1 cellular context compared by ENCODE assay signal in the genomic region with DNA sequence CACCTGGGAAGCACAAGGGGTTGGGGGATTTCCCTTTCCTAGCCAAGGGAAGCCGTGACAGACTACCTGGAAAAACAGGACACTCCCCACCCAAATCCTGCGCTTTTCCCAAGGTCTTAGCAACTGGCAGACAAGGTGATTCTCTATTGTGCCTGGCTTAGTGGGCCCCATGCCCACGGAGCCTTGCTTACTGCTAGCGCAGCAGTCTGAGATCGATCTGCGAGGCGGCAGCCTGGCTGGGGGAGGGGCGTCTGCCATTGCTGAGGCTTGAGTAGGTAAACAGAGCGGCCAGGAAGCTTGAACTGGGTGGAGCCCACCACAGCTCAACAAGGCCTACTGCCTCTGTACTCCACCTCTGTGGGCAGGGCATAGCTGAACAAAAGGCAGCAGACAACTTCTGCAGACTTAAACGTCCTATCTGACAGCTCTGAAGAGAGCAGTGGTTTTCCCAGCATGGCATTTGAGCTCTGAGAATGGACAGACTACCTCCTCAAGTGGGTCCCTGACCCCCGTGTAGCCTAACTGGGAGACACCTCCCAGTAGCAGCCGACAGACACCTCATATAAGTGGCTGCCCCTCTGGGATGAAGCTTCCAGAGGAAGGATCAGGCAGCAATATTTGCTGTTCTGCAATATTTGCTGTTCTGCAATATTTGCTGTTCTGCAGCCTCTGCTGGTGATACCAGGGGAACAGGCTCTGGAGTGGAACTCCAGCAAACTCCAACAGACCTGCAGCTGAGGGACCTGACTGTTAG.
TF ChIP-seq lines count a peak whose summit lies in the region.

No MANE protein-coding gene starts in this region.

TF ChIP-seq in HepG2, 621 proteins besides CTCF, POLR2A, EP300 and RAD21 (continued from another document and continues in another):
- TF ChIP-seq ZNF552 (CRISPR knock-in tag; IDR thresholded peaks at IDR 0.05; ENCODE audit: borderline replicate concordance) (peak; percentile 61; the same call in 1 of the 2 replicates), NRL (CRISPR knock-in tag; IDR thresholded peaks at IDR 0.05; ENCODE audit: borderline replicate concordance) (peak; percentile 85; the same call in 1 of the 2 replicates), MEF2D (CRISPR knock-in tag; IDR thresholded peaks at IDR 0.05) (peak; percentile 65; the same call in 1 of the 2 replicates), ZNF136 (CRISPR knock-in tag; IDR thresholded peaks at IDR 0.05; ENCODE audit: low read depth) (peak; percentile 94; the same call in 1 of the 2 replicates), FOXO1 (CRISPR knock-in tag; IDR thresholded peaks at IDR 0.05) (peak; percentile 94), ZNF124 (CRISPR knock-in tag; IDR thresholded peaks at IDR 0.05) (peak; percentile 70; the same call in 1 of the 2 replicates), ZNF121 (CRISPR knock-in tag; IDR thresholded peaks at IDR 0.05) (0 out of 2 replicates have a peak, but pooled peaks have one; percentile 38), POGZ (CRISPR knock-in tag; IDR thresholded peaks at IDR 0.05) (peak; percentile 91), ZNF317 (CRISPR knock-in tag; IDR thresholded peaks at IDR 0.05) (peak; percentile 90), RFXAP (CRISPR knock-in tag; IDR thresholded peaks at IDR 0.05; ENCODE audit: borderline replicate concordance) (peak; percentile 91), ZNF776 (CRISPR knock-in tag; IDR thresholded peaks at IDR 0.05) (peak; percentile 88), MXD4 (CRISPR knock-in tag; IDR thresholded peaks at IDR 0.05) (peak; percentile 55; the same call in 1 of the 2 replicates), ELF1 (CRISPR knock-in tag; IDR thresholded peaks at IDR 0.05) (peak; percentile 75), ZNF350 (CRISPR knock-in tag; IDR thresholded peaks at IDR 0.05; ENCODE audit: borderline replicate concordance, low read depth) (peak; percentile 97), RARG (CRISPR knock-in tag; IDR thresholded peaks at IDR 0.05; ENCODE audit: low read depth) (0 out of 2 replicates have a peak, but pooled peaks have one; percentile 43), ZNF264 (CRISPR knock-in tag; IDR thresholded peaks at IDR 0.05) (peak; percentile 75), PHF5A (CRISPR knock-in tag; IDR thresholded peaks at IDR 0.05; ENCODE audit: low read depth, unreplicated experiment) (peak; percentile 68), PHF8 (CRISPR knock-in tag; IDR thresholded peaks at IDR 0.05) (peak; percentile 48; the same call in 1 of the 2 replicates), IKZF4 (CRISPR knock-in tag; IDR thresholded peaks at IDR 0.05; ENCODE audit: borderline replicate concordance, low read depth, not compliant biosample characterization) (peak; percentile 60)
- TF ChIP-seq, protein P1, sequence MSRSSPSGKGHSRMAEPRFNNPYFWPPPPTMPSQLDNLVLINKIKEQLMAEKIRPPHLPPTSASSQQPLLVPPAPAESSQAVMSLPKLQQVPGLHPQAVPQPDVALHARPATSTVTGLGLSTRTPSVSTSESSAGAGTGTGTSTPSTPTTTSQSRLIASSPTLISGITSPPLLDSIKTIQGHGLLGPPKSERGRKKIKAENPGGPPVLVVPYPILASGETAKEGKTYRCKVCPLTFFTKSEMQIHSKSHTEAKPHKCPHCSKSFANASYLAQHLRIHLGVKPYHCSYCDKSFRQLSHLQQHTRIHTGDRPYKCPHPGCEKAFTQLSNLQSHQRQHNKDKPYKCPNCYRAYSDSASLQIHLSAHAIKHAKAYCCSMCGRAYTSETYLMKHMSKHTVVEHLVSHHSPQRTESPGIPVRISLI (CRISPR knock-in tag; IDR thresholded peaks at IDR 0.05; ENCODE audit: borderline replicate concordance), result peak; percentile 70; the same call in 1 of the 2 replicates
- TF ChIP-seq, protein P2, sequence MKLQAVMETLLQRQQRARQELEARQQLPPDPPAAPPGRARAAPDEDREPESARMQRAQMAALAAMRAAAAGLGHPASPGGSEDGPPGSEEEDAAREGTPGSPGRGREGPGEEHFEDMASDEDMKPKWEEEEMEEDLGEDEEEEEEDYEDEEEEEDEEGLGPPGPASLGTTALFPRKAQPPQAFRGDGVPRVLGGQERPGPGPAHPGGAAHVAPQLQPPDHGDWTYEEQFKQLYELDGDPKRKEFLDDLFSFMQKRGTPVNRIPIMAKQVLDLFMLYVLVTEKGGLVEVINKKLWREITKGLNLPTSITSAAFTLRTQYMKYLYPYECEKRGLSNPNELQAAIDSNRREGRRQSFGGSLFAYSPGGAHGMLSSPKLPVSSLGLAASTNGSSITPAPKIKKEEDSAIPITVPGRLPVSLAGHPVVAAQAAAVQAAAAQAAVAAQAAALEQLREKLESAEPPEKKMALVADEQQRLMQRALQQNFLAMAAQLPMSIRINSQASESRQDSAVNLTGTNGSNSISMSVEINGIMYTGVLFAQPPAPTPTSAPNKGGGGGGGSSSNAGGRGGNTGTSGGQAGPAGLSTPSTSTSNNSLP (IDR thresholded peaks at IDR 0.05; ENCODE audit: low read depth, low read length), result 0 out of 2 replicates have a peak, but pooled peaks have one; percentile 36
- TF ChIP-seq, protein P3, sequence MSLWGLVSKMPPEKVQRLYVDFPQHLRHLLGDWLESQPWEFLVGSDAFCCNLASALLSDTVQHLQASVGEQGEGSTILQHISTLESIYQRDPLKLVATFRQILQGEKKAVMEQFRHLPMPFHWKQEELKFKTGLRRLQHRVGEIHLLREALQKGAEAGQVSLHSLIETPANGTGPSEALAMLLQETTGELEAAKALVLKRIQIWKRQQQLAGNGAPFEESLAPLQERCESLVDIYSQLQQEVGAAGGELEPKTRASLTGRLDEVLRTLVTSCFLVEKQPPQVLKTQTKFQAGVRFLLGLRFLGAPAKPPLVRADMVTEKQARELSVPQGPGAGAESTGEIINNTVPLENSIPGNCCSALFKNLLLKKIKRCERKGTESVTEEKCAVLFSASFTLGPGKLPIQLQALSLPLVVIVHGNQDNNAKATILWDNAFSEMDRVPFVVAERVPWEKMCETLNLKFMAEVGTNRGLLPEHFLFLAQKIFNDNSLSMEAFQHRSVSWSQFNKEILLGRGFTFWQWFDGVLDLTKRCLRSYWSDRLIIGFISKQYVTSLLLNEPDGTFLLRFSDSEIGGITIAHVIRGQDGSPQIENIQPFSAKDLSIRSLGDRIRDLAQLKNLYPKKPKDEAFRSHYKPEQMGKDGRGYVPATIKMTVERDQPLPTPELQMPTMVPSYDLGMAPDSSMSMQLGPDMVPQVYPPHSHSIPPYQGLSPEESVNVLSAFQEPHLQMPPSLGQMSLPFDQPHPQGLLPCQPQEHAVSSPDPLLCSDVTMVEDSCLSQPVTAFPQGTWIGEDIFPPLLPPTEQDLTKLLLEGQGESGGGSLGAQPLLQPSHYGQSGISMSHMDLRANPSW (CRISPR knock-in tag; IDR thresholded peaks at IDR 0.05; ENCODE audit: borderline replicate concordance), result peak; percentile 52; the same call in 1 of the 2 replicates
- TF ChIP-seq, protein P4, sequence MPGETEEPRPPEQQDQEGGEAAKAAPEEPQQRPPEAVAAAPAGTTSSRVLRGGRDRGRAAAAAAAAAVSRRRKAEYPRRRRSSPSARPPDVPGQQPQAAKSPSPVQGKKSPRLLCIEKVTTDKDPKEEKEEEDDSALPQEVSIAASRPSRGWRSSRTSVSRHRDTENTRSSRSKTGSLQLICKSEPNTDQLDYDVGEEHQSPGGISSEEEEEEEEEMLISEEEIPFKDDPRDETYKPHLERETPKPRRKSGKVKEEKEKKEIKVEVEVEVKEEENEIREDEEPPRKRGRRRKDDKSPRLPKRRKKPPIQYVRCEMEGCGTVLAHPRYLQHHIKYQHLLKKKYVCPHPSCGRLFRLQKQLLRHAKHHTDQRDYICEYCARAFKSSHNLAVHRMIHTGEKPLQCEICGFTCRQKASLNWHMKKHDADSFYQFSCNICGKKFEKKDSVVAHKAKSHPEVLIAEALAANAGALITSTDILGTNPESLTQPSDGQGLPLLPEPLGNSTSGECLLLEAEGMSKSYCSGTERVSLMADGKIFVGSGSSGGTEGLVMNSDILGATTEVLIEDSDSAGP (CRISPR knock-in tag; IDR thresholded peaks at IDR 0.05; ENCODE audit: borderline replicate concordance), result peak; percentile 87
- TF ChIP-seq, protein P5, sequence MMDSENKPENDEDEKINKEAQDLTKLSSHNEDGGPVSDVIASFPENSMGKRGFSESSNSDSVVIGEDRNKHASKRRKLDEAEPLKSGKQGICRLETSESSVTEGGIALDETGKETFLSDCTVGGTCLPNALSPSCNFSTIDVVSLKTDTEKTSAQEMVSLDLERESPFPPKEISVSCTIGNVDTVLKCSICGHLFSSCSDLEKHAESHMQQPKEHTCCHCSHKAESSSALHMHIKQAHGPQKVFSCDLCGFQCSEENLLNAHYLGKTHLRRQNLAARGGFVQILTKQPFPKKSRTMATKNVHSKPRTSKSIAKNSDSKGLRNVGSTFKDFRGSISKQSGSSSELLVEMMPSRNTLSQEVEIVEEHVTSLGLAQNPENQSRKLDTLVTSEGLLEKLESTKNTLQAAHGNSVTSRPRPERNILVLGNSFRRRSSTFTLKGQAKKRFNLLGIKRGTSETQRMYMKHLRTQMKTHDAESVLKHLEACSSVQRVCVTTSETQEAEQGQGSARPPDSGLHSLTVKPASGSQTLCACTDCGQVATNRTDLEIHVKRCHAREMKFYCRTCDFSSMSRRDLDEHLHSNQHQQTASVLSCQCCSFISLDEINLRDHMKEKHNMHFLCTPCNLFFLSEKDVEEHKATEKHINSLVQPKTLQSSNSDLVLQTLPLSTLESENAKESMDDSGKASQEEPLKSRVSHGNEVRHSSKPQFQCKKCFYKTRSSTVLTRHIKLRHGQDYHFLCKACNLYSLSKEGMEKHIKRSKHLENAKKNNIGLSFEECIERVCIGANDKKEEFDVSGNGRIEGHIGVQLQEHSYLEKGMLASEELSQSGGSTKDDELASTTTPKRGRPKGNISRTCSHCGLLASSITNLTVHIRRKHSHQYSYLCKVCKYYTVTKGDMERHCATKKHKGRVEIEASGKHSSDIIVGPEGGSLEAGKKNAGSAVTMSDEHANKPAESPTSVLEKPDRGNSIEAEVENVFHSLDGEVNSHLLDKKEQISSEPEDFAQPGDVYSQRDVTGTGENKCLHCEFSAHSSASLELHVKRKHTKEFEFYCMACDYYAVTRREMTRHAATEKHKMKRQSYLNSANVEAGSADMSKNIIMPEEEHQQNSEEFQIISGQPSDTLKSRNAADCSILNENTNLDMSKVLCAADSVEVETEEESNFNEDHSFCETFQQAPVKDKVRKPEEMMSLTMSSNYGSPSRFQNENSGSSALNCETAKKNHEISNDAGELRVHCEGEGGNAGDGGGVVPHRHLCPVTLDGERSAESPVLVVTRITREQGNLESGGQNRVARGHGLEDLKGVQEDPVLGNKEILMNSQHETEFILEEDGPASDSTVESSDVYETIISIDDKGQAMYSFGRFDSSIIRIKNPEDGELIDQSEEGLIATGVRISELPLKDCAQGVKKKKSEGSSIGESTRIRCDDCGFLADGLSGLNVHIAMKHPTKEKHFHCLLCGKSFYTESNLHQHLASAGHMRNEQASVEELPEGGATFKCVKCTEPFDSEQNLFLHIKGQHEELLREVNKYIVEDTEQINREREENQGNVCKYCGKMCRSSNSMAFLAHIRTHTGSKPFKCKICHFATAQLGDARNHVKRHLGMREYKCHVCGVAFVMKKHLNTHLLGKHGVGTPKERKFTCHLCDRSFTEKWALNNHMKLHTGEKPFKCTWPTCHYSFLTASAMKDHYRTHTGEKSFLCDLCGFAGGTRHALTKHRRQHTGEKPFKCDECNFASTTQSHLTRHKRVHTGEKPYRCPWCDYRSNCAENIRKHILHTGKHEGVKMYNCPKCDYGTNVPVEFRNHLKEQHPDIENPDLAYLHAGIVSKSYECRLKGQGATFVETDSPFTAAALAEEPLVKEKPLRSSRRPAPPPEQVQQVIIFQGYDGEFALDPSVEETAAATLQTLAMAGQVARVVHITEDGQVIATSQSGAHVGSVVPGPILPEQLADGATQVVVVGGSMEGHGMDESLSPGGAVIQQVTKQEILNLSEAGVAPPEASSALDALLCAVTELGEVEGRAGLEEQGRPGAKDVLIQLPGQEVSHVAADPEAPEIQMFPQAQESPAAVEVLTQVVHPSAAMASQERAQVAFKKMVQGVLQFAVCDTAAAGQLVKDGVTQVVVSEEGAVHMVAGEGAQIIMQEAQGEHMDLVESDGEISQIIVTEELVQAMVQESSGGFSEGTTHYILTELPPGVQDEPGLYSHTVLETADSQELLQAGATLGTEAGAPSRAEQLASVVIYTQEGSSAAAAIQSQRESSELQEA (CRISPR knock-in tag; IDR thresholded peaks at IDR 0.05; ENCODE audit: not compliant biosample characterization), result peak; percentile 84
- TF ChIP-seq, protein P6, sequence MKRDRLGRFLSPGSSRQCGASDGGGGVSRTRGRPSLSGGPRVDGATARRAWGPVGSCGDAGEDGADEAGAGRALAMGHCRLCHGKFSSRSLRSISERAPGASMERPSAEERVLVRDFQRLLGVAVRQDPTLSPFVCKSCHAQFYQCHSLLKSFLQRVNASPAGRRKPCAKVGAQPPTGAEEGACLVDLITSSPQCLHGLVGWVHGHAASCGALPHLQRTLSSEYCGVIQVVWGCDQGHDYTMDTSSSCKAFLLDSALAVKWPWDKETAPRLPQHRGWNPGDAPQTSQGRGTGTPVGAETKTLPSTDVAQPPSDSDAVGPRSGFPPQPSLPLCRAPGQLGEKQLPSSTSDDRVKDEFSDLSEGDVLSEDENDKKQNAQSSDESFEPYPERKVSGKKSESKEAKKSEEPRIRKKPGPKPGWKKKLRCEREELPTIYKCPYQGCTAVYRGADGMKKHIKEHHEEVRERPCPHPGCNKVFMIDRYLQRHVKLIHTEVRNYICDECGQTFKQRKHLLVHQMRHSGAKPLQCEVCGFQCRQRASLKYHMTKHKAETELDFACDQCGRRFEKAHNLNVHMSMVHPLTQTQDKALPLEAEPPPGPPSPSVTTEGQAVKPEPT (CRISPR knock-in tag; IDR thresholded peaks at IDR 0.05; ENCODE audit: low read depth), result peak; percentile 80; the same call in 1 of the 2 replicates
- TF ChIP-seq, protein P7, sequence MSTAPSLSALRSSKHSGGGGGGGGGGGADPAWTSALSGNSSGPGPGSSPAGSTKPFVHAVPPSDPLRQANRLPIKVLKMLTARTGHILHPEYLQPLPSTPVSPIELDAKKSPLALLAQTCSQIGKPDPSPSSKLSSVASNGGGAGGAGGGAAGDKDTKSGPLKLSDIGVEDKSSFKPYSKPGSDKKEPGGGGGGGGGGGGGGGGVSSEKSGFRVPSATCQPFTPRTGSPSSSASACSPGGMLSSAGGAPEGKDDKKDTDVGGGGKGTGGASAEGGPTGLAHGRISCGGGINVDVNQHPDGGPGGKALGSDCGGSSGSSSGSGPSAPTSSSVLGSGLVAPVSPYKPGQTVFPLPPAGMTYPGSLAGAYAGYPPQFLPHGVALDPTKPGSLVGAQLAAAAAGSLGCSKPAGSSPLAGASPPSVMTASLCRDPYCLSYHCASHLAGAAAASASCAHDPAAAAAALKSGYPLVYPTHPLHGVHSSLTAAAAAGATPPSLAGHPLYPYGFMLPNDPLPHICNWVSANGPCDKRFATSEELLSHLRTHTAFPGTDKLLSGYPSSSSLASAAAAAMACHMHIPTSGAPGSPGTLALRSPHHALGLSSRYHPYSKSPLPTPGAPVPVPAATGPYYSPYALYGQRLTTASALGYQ (CRISPR knock-in tag; IDR thresholded peaks at IDR 0.05), result peak; percentile 87
- TF ChIP-seq, protein P8, sequence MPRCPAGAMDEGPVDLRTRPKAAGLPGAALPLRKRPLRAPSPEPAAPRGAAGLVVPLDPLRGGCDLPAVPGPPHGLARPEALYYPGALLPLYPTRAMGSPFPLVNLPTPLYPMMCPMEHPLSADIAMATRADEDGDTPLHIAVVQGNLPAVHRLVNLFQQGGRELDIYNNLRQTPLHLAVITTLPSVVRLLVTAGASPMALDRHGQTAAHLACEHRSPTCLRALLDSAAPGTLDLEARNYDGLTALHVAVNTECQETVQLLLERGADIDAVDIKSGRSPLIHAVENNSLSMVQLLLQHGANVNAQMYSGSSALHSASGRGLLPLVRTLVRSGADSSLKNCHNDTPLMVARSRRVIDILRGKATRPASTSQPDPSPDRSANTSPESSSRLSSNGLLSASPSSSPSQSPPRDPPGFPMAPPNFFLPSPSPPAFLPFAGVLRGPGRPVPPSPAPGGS (CRISPR knock-in tag; IDR thresholded peaks at IDR 0.05), result peak; percentile 93; the same call in 1 of the 2 replicates
